In genomic region chr20:10671850-10672578, GRCh38 we compare ENCODE assay signal across 1 cellular context.
TF ChIP-seq lines count a peak whose summit lies in the region.

No MANE protein-coding gene starts in this region.

TF ChIP-seq in IMR-90, 13 proteins besides CTCF, POLR2A, EP300 and RAD21 (continued from another document):
- TF ChIP-seq USF2 (IDR thresholded peaks at IDR 0.05; ENCODE audit: low read depth, low read length) (no peak), CHD1 (IDR thresholded peaks at IDR 0.05; ENCODE audit: low read depth, low read length) (no peak), MXI1 (IDR thresholded peaks at IDR 0.05; ENCODE audit: borderline replicate concordance, low read depth, low read length) (no peak), FOS (IDR thresholded peaks at IDR 0.05; ENCODE audit: low read depth, low read length) (no peak), BHLHE40 (IDR thresholded peaks at IDR 0.05; ENCODE audit: low read depth, low read length) (no peak), RFX5 (IDR thresholded peaks at IDR 0.05; ENCODE audit: low read depth, low read length) (no peak), MAFK (IDR thresholded peaks at IDR 0.05; ENCODE audit: low read depth, low read length) (no peak)
- TF ChIP-seq, protein P1, sequence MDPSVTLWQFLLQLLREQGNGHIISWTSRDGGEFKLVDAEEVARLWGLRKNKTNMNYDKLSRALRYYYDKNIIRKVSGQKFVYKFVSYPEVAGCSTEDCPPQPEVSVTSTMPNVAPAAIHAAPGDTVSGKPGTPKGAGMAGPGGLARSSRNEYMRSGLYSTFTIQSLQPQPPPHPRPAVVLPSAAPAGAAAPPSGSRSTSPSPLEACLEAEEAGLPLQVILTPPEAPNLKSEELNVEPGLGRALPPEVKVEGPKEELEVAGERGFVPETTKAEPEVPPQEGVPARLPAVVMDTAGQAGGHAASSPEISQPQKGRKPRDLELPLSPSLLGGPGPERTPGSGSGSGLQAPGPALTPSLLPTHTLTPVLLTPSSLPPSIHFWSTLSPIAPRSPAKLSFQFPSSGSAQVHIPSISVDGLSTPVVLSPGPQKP (IDR thresholded peaks at IDR 0.05; ENCODE audit: borderline replicate concordance, low read depth, low read length) = no peak
TF ChIP-seq in IMR-90: peak in this region for 0.
